ENCODE assay signal across 7 cellular contexts in genomic region chr14:71147335-71147734, GRCh38.
DNase-seq lines count a peak whose midpoint lies in the region; ATAC-seq, FAIRE-seq and TF ChIP-seq lines count a peak whose summit lies in the region.
"Not testable (repeated sequence)": the region's sequence is repeated elsewhere in the genome, so short reads cannot be mapped to it uniquely, and the experiment has no call there.

No MANE protein-coding gene starts in this region.

- H3K18ac ChIP-seq in H1 (ENCODE audit: extremely low read depth, low read length) = not testable (repeated sequence)

- H3K79me2 ChIP-seq in GM23338 (replicated peaks; ENCODE audit: insufficient read depth); SK-N-SH (ENCODE audit: insufficient read depth); K562 (ENCODE audit: control insufficient read depth, insufficient read depth, low read length); H1 (ENCODE audit: control insufficient read depth in 1 of 2, insufficient read depth in 2 of 2, low read length in 2 of 2): not testable (repeated sequence)

- H3K4me1 ChIP-seq in BE2C; GM23338 (ENCODE audit: insufficient read depth); H1 (replicated peaks in 1 of 4; ENCODE audit: control insufficient read depth in 3 of 4, insufficient read depth in 4 of 4, low read length in 3 of 4): not testable (repeated sequence)
- H3K4me1 ChIP-seq in SK-N-SH (ENCODE audit: control insufficient read depth in 1 of 2, insufficient read depth in 2 of 2, low read depth in 1 of 2, low read length in 1 of 2) = peaks cover 0 to 13% of the 10 kb centered on the region in 2 experiments; a peak in 2 of 4 replicates
- peaks cover 0 to 12% of the 10 kb centered on the region in 2 experiments; a peak in 3 of 5 replicates for H3K4me1 ChIP-seq in K562 (replicated peaks in 1 of 2; ENCODE audit: control insufficient read depth in 2 of 2, insufficient read depth in 2 of 2, low read length in 2 of 2)

- H3K4me2 ChIP-seq in GM23338; SK-N-SH; K562 (ENCODE audit: insufficient read depth, low read length); H1 (ENCODE audit: insufficient read depth in 1 of 2, low read depth in 2 of 2, low read length in 2 of 2): not testable (repeated sequence)

- not testable (repeated sequence) for H2BK12ac ChIP-seq in H1 (ENCODE audit: low read depth, low read length)

- DNase-seq in BE2C = peak; percentile 52
- not testable (repeated sequence) for DNase-seq in GM23338 (ENCODE audit: low spot score); HFFc6; SK-N-SH; K562 (ENCODE audit: extremely low read depth in 1 of 4, low spot score in 3 of 4); H1 (ENCODE audit: low read depth in 1 of 2, low spot score in 2 of 2)

- not testable (repeated sequence) for H2BK15ac ChIP-seq in H1 (ENCODE audit: low read length)

- 52% methylated on average over 6 of the region's 7 CpGs for WGBS in SK-N-SH (ENCODE audit: low lambda C conversion rate)
- 29% methylated on average over 7 of the region's 7 CpGs for WGBS in K562 (ENCODE audit: insufficient coverage, low coverage, missing lambda C conversion rate)
- WGBS in H1 (ENCODE audit: extremely low coverage in 1 of 2, insufficient coverage in 1 of 2, insufficient read length in 1 of 2, insufficient replicate concordance in 2 of 2, low coverage in 1 of 2, low lambda C conversion rate in 2 of 2, missing lambda C conversion rate in 1 of 2), 2 experiments = 98% methylated on average over 7 of the region's 7 CpGs; no CpG with 5 or more reads in 1 of the 2 experiments

- not testable (repeated sequence) for H3K23me2 ChIP-seq in H1 (ENCODE audit: low read depth, low read length)

- not testable (repeated sequence) for H3K79me1 ChIP-seq in H1 (ENCODE audit: low read depth, low read length)

- H3K9ac ChIP-seq in SK-N-SH; K562 (ENCODE audit: insufficient read depth in 1 of 2, low read depth in 2 of 2, low read length in 2 of 2); H1 (replicated peaks in 1 of 4; ENCODE audit: extremely low read depth in 1 of 4, low read depth in 3 of 4, low read length in 3 of 4): not testable (repeated sequence)

- intact Hi-C loops in K562 (cut with micrococcal nuclease) = not testable (repeated sequence)

- not testable (repeated sequence) for H3K9me2 ChIP-seq in GM23338 (ENCODE audit: insufficient read depth); SK-N-SH

- H2AK5ac ChIP-seq in H1 (ENCODE audit: low read depth, low read length) = not testable (repeated sequence)

- ATAC-seq in GM23338, K562: not testable (repeated sequence)

- peaks cover 35% of the 10 kb centered on the region for H3K36me3 Mint-ChIP-seq in GM23338 (ENCODE audit: low read depth)
- peaks cover 30% of the 10 kb centered on the region for H3K36me3 Mint-ChIP-seq in HFFc6 (ENCODE audit: low read depth)
- H3K36me3 Mint-ChIP-seq in nephron (ENCODE audit: low read depth) = peaks cover 10% of the 10 kb centered on the region

- H3F3A ChIP-seq in GM23338 (replicated peaks; ENCODE audit: low read depth); SK-N-SH (replicated peaks; ENCODE audit: insufficient read depth): not testable (repeated sequence)

- H4K8ac ChIP-seq in H1 (ENCODE audit: extremely low read depth, insufficient read depth, low read length) = not testable (repeated sequence)

- in situ Hi-C loops in K562 (cut with MboI) = not testable (repeated sequence)

- not testable (repeated sequence) for TF ChIP-seq EP300 in SK-N-SH (IDR thresholded peaks at IDR 0.05; ENCODE audit: borderline replicate concordance in 1 of 2, low read depth in 1 of 2, low read length in 1 of 2); K562 (IDR thresholded peaks at IDR 0.05; ENCODE audit: low read length); H1 (IDR thresholded peaks at IDR 0.05; ENCODE audit: borderline replicate concordance in 1 of 2, low read depth in 2 of 2, low read length in 2 of 2)

- H3K4me1 Mint-ChIP-seq in GM23338, nephron: not testable (repeated sequence)
- H3K4me1 Mint-ChIP-seq in HFFc6 (ENCODE audit: low read depth) = peaks cover 19% of the 10 kb centered on the region

- POLR2A ChIA-PET in SK-N-SH (lab: Yijun Ruan, JAX); K562 (lab: Yijun Ruan, JAX); H1 (lab: Charles Lee; ENCODE audit: partially characterized antibody): not testable (repeated sequence)

- H2AFZ ChIP-seq in GM23338; SK-N-SH (ENCODE audit: low read depth); K562 (ENCODE audit: low read depth, low read length); H1 (ENCODE audit: low read length): not testable (repeated sequence)

- not testable (repeated sequence) for H3K14ac ChIP-seq in H1 (ENCODE audit: insufficient read length)

- not testable (repeated sequence) for H3K27ac ChIP-seq in GM23338 (ENCODE audit: low read depth); SK-N-SH (ENCODE audit: low read depth in 2 of 2, low read length in 1 of 2); K562 (ENCODE audit: extremely low read depth, low read depth, low read length); H1 (ENCODE audit: low read depth, low read length)

- CTCF ChIA-PET in SK-N-SH (lab: Yijun Ruan, JAX) (interaction anchor here (0.5 kb wide), 1 partner anchor 231 kb away, joined by 3 read pairs; no protein-coding TSS in a partner anchor), H1 (lab: Charles Lee; ENCODE audit: partially characterized antibody) (interaction anchor here (1.1 to 1.5 kb wide), 3 partner anchors 9 to 604 kb away, joined by 3 read pairs; no protein-coding TSS in a partner anchor)
- CTCF ChIA-PET in K562 (lab: Yijun Ruan, JAX; ENCODE audit: low intra/inter-chr PET ratio) = not testable (repeated sequence)

- H3K56ac ChIP-seq in H1 (replicated peaks; ENCODE audit: insufficient read length, low read depth, low read length) = not testable (repeated sequence)

- H2BK20ac ChIP-seq in H1 (ENCODE audit: low read length) = not testable (repeated sequence)

- not testable (repeated sequence) for H2BK120ac ChIP-seq in H1 (replicated peaks; ENCODE audit: low read depth, low read length)

- H2BK5ac ChIP-seq in H1 (ENCODE audit: low read depth, low read length) = not testable (repeated sequence)

- not testable (repeated sequence) for H3K36me3 ChIP-seq in BE2C; GM23338 (ENCODE audit: insufficient read depth); SK-N-SH (replicated peaks in 1 of 2; ENCODE audit: control insufficient read depth in 1 of 2, insufficient read depth in 2 of 2, low read length in 1 of 2); K562 (ENCODE audit: control insufficient read depth, insufficient read depth, low read length); H1 (ENCODE audit: control insufficient read depth in 2 of 4, insufficient read depth in 4 of 4, low read length in 3 of 4)

- not testable (repeated sequence) for H4K20me1 ChIP-seq in GM23338 (replicated peaks; ENCODE audit: insufficient read depth); SK-N-SH (ENCODE audit: insufficient read depth); K562 (replicated peaks; ENCODE audit: control insufficient read depth, insufficient read depth, low read length); H1 (replicated peaks in 1 of 2; ENCODE audit: control insufficient read depth in 1 of 2, insufficient read depth in 2 of 2, low read length in 2 of 2)

- H3K9me3 Mint-ChIP-seq in GM23338 (peaks cover 56% of the 10 kb centered on the region), HFFc6 (peaks cover 33% of the 10 kb centered on the region), nephron (peaks cover 33% of the 10 kb centered on the region)

- not testable (repeated sequence) for H3K9me1 ChIP-seq in K562 (ENCODE audit: control insufficient read depth, insufficient read depth, low read length)

- H3K27me3 Mint-ChIP-seq in GM23338 (ENCODE audit: insufficient read depth, low read depth, poor library complexity); HFFc6 (ENCODE audit: insufficient read depth); nephron (ENCODE audit: low read depth): not testable (repeated sequence)

- H3K9me3 ChIP-seq in BE2C; SK-N-SH; K562 (replicated peaks; ENCODE audit: control insufficient read depth, insufficient read depth, low read depth, low read length): not testable (repeated sequence)
- peaks cover 31 to 38% of the 10 kb centered on the region in 2 experiments for H3K9me3 ChIP-seq in H1 (ENCODE audit: insufficient read depth in 2 of 2, low read depth in 1 of 2, low read length in 1 of 2)

- H4K5ac ChIP-seq in H1 (ENCODE audit: insufficient read length, low read depth, low read length) = not testable (repeated sequence)

- FAIRE-seq in K562 (lab: Jason Lieb, UNC); H1 (lab: Jason Lieb, UNC): not testable (repeated sequence)

- not testable (repeated sequence) for H3K4me3 ChIP-seq in BE2C (ENCODE audit: low read depth, low read length); GM23338; SK-N-SH (ENCODE audit: low read depth in 2 of 2, low read length in 1 of 2); K562; H1 (ENCODE audit: extremely low read depth in 1 of 4, insufficient read depth in 2 of 4, low read depth in 3 of 4, low read length in 4 of 4)

- H3K27me3 ChIP-seq in BE2C; GM23338 (ENCODE audit: insufficient read depth); SK-N-SH (ENCODE audit: insufficient read depth); K562 (ENCODE audit: control insufficient read depth in 2 of 2, insufficient read depth in 2 of 2, low read length in 2 of 2); H1 (replicated peaks in 1 of 4; ENCODE audit: control insufficient read depth in 3 of 4, extremely low read depth in 1 of 4, insufficient read depth in 3 of 4, low read length in 3 of 4): not testable (repeated sequence)

- TF ChIP-seq RAD21 in SK-N-SH (IDR thresholded peaks at IDR 0.05; ENCODE audit: low read length) (peak; percentile 25), K562 (CRISPR knock-in tag; conservative IDR thresholded peaks at IDR 0.05 in 1 of 2, IDR thresholded peaks at IDR 0.05 in 1 of 2) (peak in 1 of 2 experiments; percentile 38; a peak in 2 of 4 replicates), H1 (IDR thresholded peaks at IDR 0.05 in 1 of 2, conservative IDR thresholded peaks at IDR 0.05 in 1 of 2; ENCODE audit: low read depth in 2 of 2, low read length in 2 of 2) (peak; percentile 50 to 53)

- not testable (repeated sequence) for H4K91ac ChIP-seq in H1 (replicated peaks; ENCODE audit: insufficient read length, low read length)

- not testable (repeated sequence) for H3K23ac ChIP-seq in H1 (ENCODE audit: insufficient read length)

- not testable (repeated sequence) for H3K27ac Mint-ChIP-seq in GM23338, HFFc6, nephron

- H3K4me3 Mint-ChIP-seq in GM23338, HFFc6, nephron: not testable (repeated sequence)

- TF ChIP-seq POLR2A in K562 (conservative IDR thresholded peaks at IDR 0.05); H1 (IDR thresholded peaks at IDR 0.05; ENCODE audit: control extremely low read depth in 1 of 2, low read depth in 2 of 2, low read length in 2 of 2): not testable (repeated sequence)

- peak; percentile 28; the same call in 1 of the 2 replicates for TF ChIP-seq CTCF in BE2C (IDR thresholded peaks at IDR 0.05; ENCODE audit: low read depth, low read length)
- peak; percentile 18 to 48; a peak in 3 of 4 replicates for TF ChIP-seq CTCF in GM23338 (conservative IDR thresholded peaks at IDR 0.05; ENCODE audit: low read depth in 2 of 2)
- TF ChIP-seq CTCF in HFFc6 (IDR thresholded peaks at IDR 0.05) = peak; percentile 17; the same call in 1 of the 2 replicates
- TF ChIP-seq CTCF in SK-N-SH (IDR thresholded peaks at IDR 0.05); K562 (IDR thresholded peaks at IDR 0.05 in 2 of 3, conservative IDR thresholded peaks at IDR 0.05 in 1 of 3; ENCODE audit: insufficient read depth in 2 of 3, low read depth in 1 of 3, low read length in 3 of 3): not testable (repeated sequence)
- TF ChIP-seq CTCF in H1 (IDR thresholded peaks at IDR 0.05; ENCODE audit: control extremely low read depth in 1 of 3, insufficient read depth in 1 of 3, low read depth in 1 of 3, low read length in 3 of 3) = peak in 2 of 3 experiments; percentile 19 to 21; a peak in 2 of 4 replicates
- TF ChIP-seq CTCF in nephron (IDR thresholded peaks at IDR 0.05; ENCODE audit: unreplicated experiment in 3 of 3) = peak in 2 of 3 experiments; percentile 39 to 41

- H3K4ac ChIP-seq in H1 (replicated peaks; ENCODE audit: insufficient read length, low read depth, low read length) = not testable (repeated sequence)

- BruUV-seq in K562 (replicated peaks; lab: Mats Ljungman, UMichigan) = not testable (repeated sequence)
